Comparison of ENCODE assay signal across 14 cellular contexts in genomic region chr12:6547987-6548386, GRCh38. TPM values are rescaled to one million over a fixed set of nuclear protein-coding genes. Genes with fewer than 3 reads are reported as not detected.
A peak's percentile ranks its signal among the peaks of the same experiment; 100 is the strongest.
DNase-seq lines count a peak whose midpoint lies in the region; ATAC-seq, FAIRE-seq and TF ChIP-seq lines count a peak whose summit lies in the region.
"Had no signal": no experiment of that assay in that cellular context is flagged by ENCODE, and none has a peak within 500 bp of the region (broad histone marks: within the 10 kb centered on the region; RNA-seq: fewer than 3 reads in every experiment).

No MANE protein-coding gene starts in this region.

- H3K27ac ChIP-seq in adipose tissue (ENCODE audit: low read depth, low read length) (peak overlapping the region; percentile 19), pancreas (peak overlapping the region in 1 of 4 donors; percentile 15)
- H3K27ac ChIP-seq: PC-9 had no signal

- intact Hi-C loops in pancreas (cut with DNase I) = no loop called here

- DNase-seq in ELF-1 (ENCODE audit: low read depth, low spot score) (peak; percentile 21), glomerular visceral epithelial cell (ENCODE audit: extremely low spot score) (peak; percentile 69), NCI-H2227 (lab: John Stamatoyannopoulos, UW; ENCODE audit: unreplicated experiment) (no peak), pancreas (no peak)
- no peak for DNase-seq in activated CD4-positive, alpha-beta T cell treated with anti-CD3 and anti-CD28 coated beads, Interleukin-2, amount 50 U/mL, for 1 hour
- DNase-seq: activated CD4-positive, alpha-beta T cell treated with anti-CD3 and anti-CD28 coated beads for 4 hours; DND-41; MV-4-11; stimulated activated CD4-positive, alpha-beta T cell treated with anti-CD3 and anti-CD28 coated beads, Interleukin-12 subunit alpha, Interleukin-12 subunit beta, amount 100 ng/mL, for 4 hours; thyroid gland had no signal

- peak overlapping the region; percentile 66 for H3K9ac ChIP-seq in skeletal muscle satellite cell (ENCODE audit: low read depth, low read length)

- H3K27me3 ChIP-seq in skeletal muscle satellite cell (ENCODE audit: control insufficient read depth, insufficient read depth, low read length) (no peaks in the 10 kb centered on the region), pancreas (no peaks in the 10 kb centered on the region)
- H3K27me3 ChIP-seq: thyroid gland had no signal

- no peak for TF ChIP-seq CTCF in pancreas (IDR thresholded peaks at IDR 0.05)

- peak overlapping the region; percentile 60 for H3K4me3 ChIP-seq in skeletal muscle satellite cell (ENCODE audit: low read length)
- H3K4me3 ChIP-seq in pancreas = no peak overlapping the region
- H3K4me3 ChIP-seq: PC-9, thyroid gland had no signal

- 51 to 75% (median 63%) methylated on average over 9 of the region's 9 CpGs for WGBS in adipose tissue, 3 donors
- 80 to 90% methylated on average over 9 of the region's 9 CpGs for WGBS in pancreas, 2 donors

- no peak for ATAC-seq in HG02970 (IDR thresholded peaks at IDR 0.05; ENCODE audit: low FRiP score, unreplicated experiment)
- ATAC-seq in pancreas = no peak

- H3K36me3 ChIP-seq in skeletal muscle satellite cell (ENCODE audit: insufficient read depth, low read length) (peaks cover 46% of the 10 kb centered on the region), pancreas (peaks cover 0 to 9% (median 0%) of the 10 kb centered on the region in 3 donors)

- FAIRE-seq in pancreas (lab: Jason Lieb, UNC) = no peak

- peaks cover 63% of the 10 kb centered on the region for H3K4me1 ChIP-seq in skeletal muscle satellite cell (ENCODE audit: control insufficient read depth, insufficient read depth, low read length)
- H3K4me1 ChIP-seq in pancreas = no peaks in the 10 kb centered on the region

- peak overlapping the region; percentile 84 for H3K4me2 ChIP-seq in skeletal muscle satellite cell (ENCODE audit: low read length)
- H3K4me2 ChIP-seq: PC-9 had no signal

- no peaks in the 10 kb centered on the region for H3K9me3 ChIP-seq in skeletal muscle satellite cell (replicated peaks; ENCODE audit: low read length)
- no peaks in the 10 kb centered on the region for H3K9me3 ChIP-seq in pancreas
- H3K9me3 ChIP-seq: thyroid gland had no signal

RNA-seq across cellular contexts. Expression of gene IFFO1, which starts 7.9 kb away (rescaled TPM):
- polyA plus RNA-seq in adipose tissue (10 to 100 TPM in 2 of 3 donors, 1 to 10 TPM in 1; 7.3 to 18.7 (median 15.3) TPM), pancreas (10 to 100 TPM; 22.1 to 36.5 TPM)
- total RNA-seq in skeletal muscle satellite cell (2012; rRNA removed) = 8.6 and 8.7 TPM in 2 replicates
- total RNA-seq in pancreas = 10 to 100 TPM in 1 of 6 donors, 1 to 10 TPM in 5; 4.0 to 10.2 (median 4.9) TPM

RNA-seq across cellular contexts. Expression of gene GAPDH, which starts 13.7 kb away (rescaled TPM):
- 1,000 to 10,000 TPM in 2 of 3 donors, 100 to 1,000 TPM in 1; 763 to 1,731 (median 1,287) TPM for polyA plus RNA-seq in adipose tissue
- 9,006 and 10,057 TPM in 2 replicates for total RNA-seq in skeletal muscle satellite cell (2012; rRNA removed)
- total RNA-seq in pancreas = 100 to 1,000 TPM; 149 to 657 (median 339) TPM
- polyA plus RNA-seq in pancreas = 100 to 1,000 TPM; 425 to 627 TPM

RNA-seq across cellular contexts. Expression of gene NOP2, which starts 20.1 kb away (rescaled TPM):
- polyA plus RNA-seq in adipose tissue (10 to 100 TPM; 11.8 to 42.9 (median 22.0) TPM), pancreas (10 to 100 TPM; 32.2 to 41.3 TPM)
- total RNA-seq in skeletal muscle satellite cell (2012; rRNA removed) = 33.4 and 40.1 TPM in 2 replicates
- total RNA-seq in pancreas = 10 to 100 TPM in 4 of 6 donors, 1 to 10 TPM in 2; 9.1 to 17.7 (median 15.1) TPM

RNA-seq across cellular contexts. Expression of gene NCAPD2, which starts 54.1 kb away (rescaled TPM):
- 1 to 10 TPM; 5.5 to 7.4 (median 7.1) TPM for polyA plus RNA-seq in adipose tissue
- 34.1 and 35.7 TPM in 2 replicates for total RNA-seq in skeletal muscle satellite cell (2012; rRNA removed)
- 10 to 100 TPM in 3 of 6 donors, 1 to 10 TPM in 3; 7.6 to 16.2 (median 10.0) TPM for total RNA-seq in pancreas
- polyA plus RNA-seq in pancreas = 1 to 10 TPM; 5.6 to 6.5 TPM

RNA-seq across cellular contexts. Expression of gene MRPL51, which starts 54.9 kb away (rescaled TPM):
- polyA plus RNA-seq in adipose tissue (100 to 1,000 TPM in 1 of 3 donors, 10 to 100 TPM in 2; 74.8 to 100 (median 94.9) TPM), pancreas (10 to 100 TPM; 30.6 to 64.7 TPM)
- total RNA-seq in skeletal muscle satellite cell (2012; rRNA removed) = 106 and 117 TPM in 2 replicates
- 10 to 100 TPM; 66.3 to 79.7 (median 69.9) TPM for total RNA-seq in pancreas

Comparison
In these comparisons a context has a peak if more than half of its experiments do, and no peak if none do; other contexts are left out.
1. DNase-seq: peak in ELF-1 (single experiment) and glomerular visceral epithelial cell (single experiment); none in activated CD4-positive, alpha-beta T cell treated with anti-CD3 and anti-CD28 coated beads, Interleukin-2, amount 50 U/mL, for 1 hour (single experiment), NCI-H2227 (single experiment) and pancreas (0 of 6).